ENCODE assay signal across 2 cellular contexts in the genomic region with DNA sequence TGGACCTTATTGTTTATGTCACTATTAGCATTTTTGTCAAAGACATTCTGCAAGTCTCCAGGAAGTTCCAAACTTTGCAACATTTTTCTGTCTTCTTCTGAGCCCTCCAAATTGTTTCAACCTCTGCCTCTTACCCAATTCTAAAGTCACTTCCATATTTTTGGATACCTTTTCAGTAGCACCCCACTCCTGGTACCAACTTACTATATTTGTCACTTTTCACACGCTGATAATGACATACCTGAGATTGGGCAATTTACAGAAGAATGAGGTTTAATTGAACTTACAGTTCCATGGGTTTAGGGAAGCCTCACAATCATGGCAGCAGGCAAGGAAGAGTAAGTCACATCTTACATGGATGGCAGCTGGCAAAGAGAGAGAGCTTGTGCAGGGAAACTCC.
A peak's percentile ranks its signal among the peaks of the same experiment; 100 is the strongest.
TF ChIP-seq lines count a peak whose summit lies in the region.

No MANE protein-coding gene starts in this region.

TF ChIP-seq in HEK293, 187 proteins besides CTCF, POLR2A, EP300 and RAD21 (continued from another document):
- TF ChIP-seq ZNF707 (tag by site-specific recombination; IDR thresholded peaks at IDR 0.05) (peak; percentile 67), ZNF223 (tag by site-specific recombination; IDR thresholded peaks at IDR 0.05) (no peak), ZNF626 (tag by site-specific recombination; IDR thresholded peaks at IDR 0.05) (no peak)
TF ChIP-seq in HEK293: peak in this region for 1.

TF ChIP-seq in HEK293T, 16 proteins besides CTCF, POLR2A, EP300 and RAD21 (continued from another document):
- TF ChIP-seq, protein P1, sequence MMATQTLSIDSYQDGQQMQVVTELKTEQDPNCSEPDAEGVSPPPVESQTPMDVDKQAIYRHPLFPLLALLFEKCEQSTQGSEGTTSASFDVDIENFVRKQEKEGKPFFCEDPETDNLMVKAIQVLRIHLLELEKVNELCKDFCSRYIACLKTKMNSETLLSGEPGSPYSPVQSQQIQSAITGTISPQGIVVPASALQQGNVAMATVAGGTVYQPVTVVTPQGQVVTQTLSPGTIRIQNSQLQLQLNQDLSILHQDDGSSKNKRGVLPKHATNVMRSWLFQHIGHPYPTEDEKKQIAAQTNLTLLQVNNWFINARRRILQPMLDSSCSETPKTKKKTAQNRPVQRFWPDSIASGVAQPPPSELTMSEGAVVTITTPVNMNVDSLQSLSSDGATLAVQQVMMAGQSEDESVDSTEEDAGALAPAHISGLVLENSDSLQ (IDR thresholded peaks at IDR 0.05), result no peak
- no peak for TF ChIP-seq FOXA1 (IDR thresholded peaks at IDR 0.05)
- no peak for TF ChIP-seq L3MBTL2 (conservative IDR thresholded peaks at IDR 0.05)
- no peak for TF ChIP-seq ELF4 (IDR thresholded peaks at IDR 0.05)
- no peak for TF ChIP-seq ARNT (IDR thresholded peaks at IDR 0.05)
- no peak for TF ChIP-seq TARDBP (IDR thresholded peaks at IDR 0.05)
- no peak for TF ChIP-seq NFRKB (IDR thresholded peaks at IDR 0.05)
